Comparison of ENCODE assay signal across 1 cellular context in genomic region chr17:1931759-1932579, GRCh38.
TF ChIP-seq lines count a peak whose summit lies in the region.

No MANE protein-coding gene starts in this region.

TF ChIP-seq in HEK293, 187 proteins besides CTCF, POLR2A, EP300 and RAD21 (continued from another document):
- TF ChIP-seq ZNF645 (tag by site-specific recombination; IDR thresholded peaks at IDR 0.05) (no peak), ZNF488 (tag by site-specific recombination; IDR thresholded peaks at IDR 0.05) (no peak)
